9 cellular contexts compared by ENCODE assay signal in genomic region chr1:179105393-179105792, GRCh38. TPM values are rescaled to one million over a fixed set of nuclear protein-coding genes. Genes with fewer than 3 reads are reported as not detected.
DNase-seq lines count a peak whose midpoint lies in the region; ATAC-seq, FAIRE-seq and TF ChIP-seq lines count a peak whose summit lies in the region.
"Had no signal": no experiment of that assay in that cellular context is flagged by ENCODE, and none has a peak within 500 bp of the region (broad histone marks: within the 10 kb centered on the region; RNA-seq: fewer than 3 reads in every experiment).

No MANE protein-coding gene starts in this region.

- TF ChIP-seq EP300 in A549 (IDR thresholded peaks at IDR 0.05), result no peak

- no peak overlapping the region for H3K4me2 ChIP-seq in A549

- TF ChIP-seq CTCF in A549 (IDR thresholded peaks at IDR 0.05), result peak; percentile 29; the same call in 1 of the 3 replicates
- peak; percentile 24 for TF ChIP-seq CTCF in GM13977 (IDR thresholded peaks at IDR 0.05; ENCODE audit: extremely low read depth, insufficient read depth, missing control alignments)

- no peak overlapping the region for H3K27ac ChIP-seq in A549
- H3K27ac ChIP-seq: adrenal gland had no signal

- in situ Hi-C loops in GM13977 (cut with MboI; ENCODE audit: low pct_unique_long_range_greater_than_20kb, low sequenced_read_pairs, unreplicated experiment), result no loop called here

- DNase-seq in A549 (ENCODE audit: low read depth in 1 of 2, low spot score in 1 of 2) (peak; percentile 55), GM13977 (ENCODE audit: low spot score) (no peak), iris pigment epithelial cell (ENCODE audit: low read depth) (peak; percentile 24)
- no peak for DNase-seq in activated naive CD4-positive, alpha-beta T cell (lab: John Stamatoyannopoulos, UW)
- no peak for DNase-seq in activated T-cell treated with anti-CD3 and anti-CD28 coated beads, Interleukin-2, amount 50 U/mL, for 24 hours
- DNase-seq in stimulated activated CD4-positive, alpha-beta T cell treated with anti-CD3 and anti-CD28 coated beads, Interleukin-4, amount 100 ng/mL, for 1 hour, result no peak

- no peaks in the 10 kb centered on the region for H3K4me1 ChIP-seq in A549
- H3K4me1 ChIP-seq: adrenal gland had no signal

- ATAC-seq in A549 (peak; percentile 62 to 76), SK-N-SH treated with all-trans-retinoic acid at 6 μM for 48 hours (peak; percentile 28; the same call in 2 of the 3 replicates), GM21737 (IDR thresholded peaks at IDR 0.05; ENCODE audit: unreplicated experiment) (no peak)

- H3K9me3 Mint-ChIP-seq in activated T-cell treated with anti-CD3 and anti-CD28 coated beads, Interleukin-2, amount 50 U/mL, for 24 hours, result no peaks in the 10 kb centered on the region

- no peaks in the 10 kb centered on the region for H3K4me1 Mint-ChIP-seq in activated T-cell treated with anti-CD3 and anti-CD28 coated beads, Interleukin-2, amount 50 U/mL, for 24 hours (ENCODE audit: low read depth)

- POLR2A ChIA-PET in A549 (lab: Yijun Ruan, JAX), result no interaction called here

- no peak for TF ChIP-seq POLR2A in A549 (IDR thresholded peaks at IDR 0.05; ENCODE audit: low read length)

- H3K4me3 ChIP-seq in A549, result no peak overlapping the region
- H3K4me3 ChIP-seq: adrenal gland had no signal

- FAIRE-seq in A549 (lab: Jason Lieb, UNC), result no peak

- no peaks in the 10 kb centered on the region for H3K27me3 Mint-ChIP-seq in activated T-cell treated with anti-CD3 and anti-CD28 coated beads, Interleukin-2, amount 50 U/mL, for 24 hours

- peak in 1 of 2 experiments; percentile 54; a peak in 2 of 5 replicates for TF ChIP-seq RAD21 in A549 (conservative IDR thresholded peaks at IDR 0.05 in 1 of 2, IDR thresholded peaks at IDR 0.05 in 1 of 2)

- H3K27ac Mint-ChIP-seq in activated T-cell treated with anti-CD3 and anti-CD28 coated beads, Interleukin-2, amount 50 U/mL, for 24 hours, result no peak overlapping the region

- 64% methylated on average over 7 of the region's 7 CpGs for WGBS in A549 (ENCODE audit: missing lambda C conversion rate)

- CTCF ChIA-PET in A549 (lab: Yijun Ruan, JAX), result interaction anchor here (0.6 to 4.7 kb wide), 18 partner anchors 9 to 187 kb away, joined by 3 to 27 read pairs (median 5); partner anchors contain the start of gene TOR3A

- H3K36me3 Mint-ChIP-seq in activated T-cell treated with anti-CD3 and anti-CD28 coated beads, Interleukin-2, amount 50 U/mL, for 24 hours (ENCODE audit: low read depth), result peaks cover 39% of the 10 kb centered on the region

- H3K9me3 ChIP-seq in A549, result no peaks in the 10 kb centered on the region
- H3K9me3 ChIP-seq: adrenal gland had no signal

- H3K4me3 Mint-ChIP-seq in activated T-cell treated with anti-CD3 and anti-CD28 coated beads, Interleukin-2, amount 50 U/mL, for 24 hours, result no peak overlapping the region

TF ChIP-seq in A549, 52 proteins besides CTCF, POLR2A, EP300 and RAD21:
- TF ChIP-seq SMC3 (IDR thresholded peaks at IDR 0.05) (peak; percentile 44), ATOH8 (CRISPR knock-in tag; IDR thresholded peaks at IDR 0.05; ENCODE audit: low read depth) (no peak)
TF ChIP-seq in A549: peak in this region for 1.

TF ChIP-seq in SK-N-SH treated with all-trans-retinoic acid at 6 μM for 48 hours, 23 proteins besides CTCF, POLR2A, EP300 and RAD21:
- TF ChIP-seq, protein P1, sequence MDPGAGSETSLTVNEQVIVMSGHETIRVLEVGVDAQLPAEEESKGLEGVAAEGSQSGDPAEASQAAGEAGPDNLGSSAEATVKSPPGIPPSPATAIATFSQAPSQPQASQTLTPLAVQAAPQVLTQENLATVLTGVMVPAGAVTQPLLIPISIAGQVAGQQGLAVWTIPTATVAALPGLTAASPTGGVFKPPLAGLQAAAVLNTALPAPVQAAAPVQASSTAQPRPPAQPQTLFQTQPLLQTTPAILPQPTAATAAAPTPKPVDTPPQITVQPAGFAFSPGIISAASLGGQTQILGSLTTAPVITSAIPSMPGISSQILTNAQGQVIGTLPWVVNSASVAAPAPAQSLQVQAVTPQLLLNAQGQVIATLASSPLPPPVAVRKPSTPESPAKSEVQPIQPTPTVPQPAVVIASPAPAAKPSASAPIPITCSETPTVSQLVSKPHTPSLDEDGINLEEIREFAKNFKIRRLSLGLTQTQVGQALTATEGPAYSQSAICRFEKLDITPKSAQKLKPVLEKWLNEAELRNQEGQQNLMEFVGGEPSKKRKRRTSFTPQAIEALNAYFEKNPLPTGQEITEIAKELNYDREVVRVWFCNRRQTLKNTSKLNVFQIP (CRISPR knock-in tag; IDR thresholded peaks at IDR 0.05; ENCODE audit: borderline replicate concordance, low read depth), result no peak
- TF ChIP-seq ZNF565 (CRISPR knock-in tag; conservative IDR thresholded peaks at IDR 0.05; ENCODE audit: low read depth) (no peak), OSR1 (CRISPR knock-in tag; IDR thresholded peaks at IDR 0.05) (no peak), ZNF70 (CRISPR knock-in tag; IDR thresholded peaks at IDR 0.05) (no peak), ARNTL (CRISPR knock-in tag; IDR thresholded peaks at IDR 0.05; ENCODE audit: borderline replicate concordance, low read depth) (no peak), PPARA (CRISPR knock-in tag; IDR thresholded peaks at IDR 0.05; ENCODE audit: borderline replicate concordance) (no peak), CSRNP3 (CRISPR knock-in tag; IDR thresholded peaks at IDR 0.05) (no peak), CSDC2 (CRISPR knock-in tag; IDR thresholded peaks at IDR 0.05) (no peak), GLIS3 (CRISPR knock-in tag; IDR thresholded peaks at IDR 0.05) (no peak), TCF4 (CRISPR knock-in tag; IDR thresholded peaks at IDR 0.05; ENCODE audit: borderline replicate concordance) (no peak), ISL1 (CRISPR knock-in tag; IDR thresholded peaks at IDR 0.05) (no peak)
- TF ChIP-seq, protein P2, sequence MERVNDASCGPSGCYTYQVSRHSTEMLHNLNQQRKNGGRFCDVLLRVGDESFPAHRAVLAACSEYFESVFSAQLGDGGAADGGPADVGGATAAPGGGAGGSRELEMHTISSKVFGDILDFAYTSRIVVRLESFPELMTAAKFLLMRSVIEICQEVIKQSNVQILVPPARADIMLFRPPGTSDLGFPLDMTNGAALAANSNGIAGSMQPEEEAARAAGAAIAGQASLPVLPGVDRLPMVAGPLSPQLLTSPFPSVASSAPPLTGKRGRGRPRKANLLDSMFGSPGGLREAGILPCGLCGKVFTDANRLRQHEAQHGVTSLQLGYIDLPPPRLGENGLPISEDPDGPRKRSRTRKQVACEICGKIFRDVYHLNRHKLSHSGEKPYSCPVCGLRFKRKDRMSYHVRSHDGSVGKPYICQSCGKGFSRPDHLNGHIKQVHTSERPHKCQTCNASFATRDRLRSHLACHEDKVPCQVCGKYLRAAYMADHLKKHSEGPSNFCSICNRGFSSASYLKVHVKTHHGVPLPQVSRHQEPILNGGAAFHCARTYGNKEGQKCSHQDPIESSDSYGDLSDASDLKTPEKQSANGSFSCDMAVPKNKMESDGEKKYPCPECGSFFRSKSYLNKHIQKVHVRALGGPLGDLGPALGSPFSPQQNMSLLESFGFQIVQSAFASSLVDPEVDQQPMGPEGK (CRISPR knock-in tag; IDR thresholded peaks at IDR 0.05; ENCODE audit: borderline replicate concordance), result no peak
- TF ChIP-seq, protein P3, sequence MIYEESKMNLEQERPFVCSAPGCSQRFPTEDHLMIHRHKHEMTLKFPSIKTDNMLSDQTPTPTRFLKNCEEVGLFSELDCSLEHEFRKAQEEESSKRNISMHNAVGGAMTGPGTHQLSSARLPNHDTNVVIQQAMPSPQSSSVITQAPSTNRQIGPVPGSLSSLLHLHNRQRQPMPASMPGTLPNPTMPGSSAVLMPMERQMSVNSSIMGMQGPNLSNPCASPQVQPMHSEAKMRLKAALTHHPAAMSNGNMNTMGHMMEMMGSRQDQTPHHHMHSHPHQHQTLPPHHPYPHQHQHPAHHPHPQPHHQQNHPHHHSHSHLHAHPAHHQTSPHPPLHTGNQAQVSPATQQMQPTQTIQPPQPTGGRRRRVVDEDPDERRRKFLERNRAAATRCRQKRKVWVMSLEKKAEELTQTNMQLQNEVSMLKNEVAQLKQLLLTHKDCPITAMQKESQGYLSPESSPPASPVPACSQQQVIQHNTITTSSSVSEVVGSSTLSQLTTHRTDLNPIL (CRISPR knock-in tag; IDR thresholded peaks at IDR 0.05; ENCODE audit: low read depth), result no peak

RNA-seq across cellular contexts. Expression of gene TOR3A, which starts 23.5 kb away (rescaled TPM):
- polyA plus RNA-seq in A549 (2011; rRNA removed), result 30.7 and 41.0 TPM in 2 replicates
- 71.2 and 88.6 TPM in 2 replicates for polyA plus RNA-seq in A549 (2012; cell fraction: cytosol; rRNA removed)
- 94.6 and 102 TPM in 2 replicates for polyA plus RNA-seq in A549 (2012; cell fraction: nucleus; rRNA removed)
- 44.5 to 48.9 TPM (median 46.4 TPM) in 3 replicates for polyA plus RNA-seq in A549 (2017; fragmentation: RNase III; extraction: RNeasy Plus Mini Kit Qiagen cat#74134 plus additional on column Dnase treatment)
- polyA minus RNA-seq in A549 (2011; rRNA and poly(A)+ RNA removed), result 52.5 and 62.9 TPM in 2 replicates

Comparison
In these comparisons a context has a peak if more than half of its experiments do, and no peak if none do; other contexts are left out.
1. DNase-seq: peak in A549 (2 of 2) and iris pigment epithelial cell (single experiment); none in GM13977 (single experiment), activated naive CD4-positive, alpha-beta T cell (0 of 4), activated T-cell treated with anti-CD3 and anti-CD28 coated beads, Interleukin-2, amount 50 U/mL, for 24 hours (single experiment) and stimulated activated CD4-positive, alpha-beta T cell treated with anti-CD3 and anti-CD28 coated beads, Interleukin-4, amount 100 ng/mL, for 1 hour (single experiment).